10 cellular contexts compared by ENCODE assay signal in the genomic region with DNA sequence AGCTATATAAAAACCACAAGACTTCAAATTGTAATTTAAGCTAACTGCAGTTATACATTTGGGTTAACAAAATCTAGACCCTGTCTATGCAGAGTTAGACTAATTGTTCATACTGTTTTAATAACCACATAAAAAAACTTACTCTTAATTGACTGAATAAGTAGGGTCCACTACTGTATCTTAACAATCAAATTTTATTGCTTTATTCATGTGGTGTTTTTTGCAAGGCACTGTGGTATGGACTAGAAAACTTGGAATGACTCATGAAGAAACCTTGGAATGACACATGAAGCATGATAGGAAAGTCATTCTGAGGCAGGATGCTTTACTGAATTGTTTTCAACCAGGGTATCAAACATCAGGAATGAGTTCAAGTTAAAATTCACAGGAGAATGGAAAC. TPM values are rescaled to one million over a fixed set of nuclear protein-coding genes. Genes with fewer than 3 reads are reported as not detected.
DNase-seq lines count a peak whose midpoint lies in the region; ATAC-seq, FAIRE-seq and TF ChIP-seq lines count a peak whose summit lies in the region.
"Had no signal": no experiment of that assay in that cellular context is flagged by ENCODE, and none has a peak within 500 bp of the region (broad histone marks: within the 10 kb centered on the region; RNA-seq: fewer than 3 reads in every experiment).

No MANE protein-coding gene starts in this region.

- peaks cover 58% of the 10 kb centered on the region for H3K79me2 ChIP-seq in endothelial cell of umbilical vein (ENCODE audit: control insufficient read depth, insufficient read depth, low read length)

- peak; percentile 24 for DNase-seq in RWPE1 (ENCODE audit: low spot score)
- DNase-seq in endothelial cell of umbilical vein (ENCODE audit: low read depth, low spot score): peak; percentile 37
- DNase-seq in gastrocnemius medialis: no peak
- DNase-seq in D341Med (ENCODE audit: low spot score): no peak
- DNase-seq in GM10248 (ENCODE audit: extremely low spot score): no peak
- no peak for DNase-seq in DMS114 treated with DMSO at 0.1 percent for 48 hours (lab: John Stamatoyannopoulos, UW; ENCODE audit: unreplicated experiment)
- DNase-seq: aorta, H7 had no signal

- TF ChIP-seq POLR2A in endothelial cell of umbilical vein (IDR thresholded peaks at IDR 0.05; ENCODE audit: low read depth, low read length) (no peak), gastrocnemius medialis (IDR thresholded peaks at IDR 0.05) (no peak)

- H3K9me1 ChIP-seq in endothelial cell of umbilical vein (replicated peaks; ENCODE audit: control insufficient read depth, extremely low read depth, insufficient read depth, low read length): no peaks in the 10 kb centered on the region

- in situ Hi-C loops in gastrocnemius medialis (cut with MboI; ENCODE audit: low sequenced_read_pairs in 4 of 4): loop anchor here in 1 of 4 donors (10.0 kb wide), 1 partner anchor 61 kb away; the partner anchor contains the start of gene SELENOT

- POLR2A ChIA-PET in RWPE1 (lab: Yijun Ruan, JAX; ENCODE audit: low non-redundant PET) (no interaction called here), endothelial cell of umbilical vein (lab: Charles Lee) (no interaction called here), GM10248 (lab: Yijun Ruan, JAX) (no interaction called here)

- no peak for ATAC-seq in gastrocnemius medialis
- no peak for ATAC-seq in GM18870 (IDR thresholded peaks at IDR 0.05; ENCODE audit: unreplicated experiment)

- H3K27ac ChIP-seq in RWPE1 (no peak overlapping the region), endothelial cell of umbilical vein (ENCODE audit: insufficient read depth, low read depth, low read length) (no peak overlapping the region), gastrocnemius medialis (peak overlapping the region in 3 of 4 donors; percentile 94 to 99 (median 97))

- H3K4me3 ChIP-seq in GM08714 (ENCODE audit: low read length): peak overlapping the region; percentile 98; the same call in 1 of the 2 replicates
- peak overlapping the region in 1 of 3 experiments; percentile 98 for H3K4me3 ChIP-seq in endothelial cell of umbilical vein (replicated peaks in 1 of 3; ENCODE audit: insufficient read depth in 1 of 3, low read depth in 1 of 3, low read length in 3 of 3)
- H3K4me3 ChIP-seq in gastrocnemius medialis: peak overlapping the region in 3 of 4 donors; percentile 91 to 98 (median 96)

- H3K4me1 ChIP-seq in endothelial cell of umbilical vein (ENCODE audit: control insufficient read depth, extremely low read depth, insufficient read depth, low read length) (peaks cover 25% of the 10 kb centered on the region), gastrocnemius medialis (peaks cover 32 to 38% of the 10 kb centered on the region in 2 donors)

- H3K9me3 ChIP-seq in endothelial cell of umbilical vein (replicated peaks; ENCODE audit: control insufficient read depth, insufficient read depth, low read length): no peaks in the 10 kb centered on the region
- no peaks in the 10 kb centered on the region for H3K9me3 ChIP-seq in gastrocnemius medialis

- H3K9ac ChIP-seq in endothelial cell of umbilical vein (replicated peaks; ENCODE audit: extremely low read depth, insufficient read depth, low read length): no peak overlapping the region

- H4K20me1 ChIP-seq in endothelial cell of umbilical vein (replicated peaks; ENCODE audit: control insufficient read depth, extremely low read depth, insufficient read depth, low read length): no peaks in the 10 kb centered on the region

- CTCF ChIA-PET in RWPE1 (lab: Yijun Ruan, JAX) (interaction anchor here (0.7 to 1.4 kb wide), 2 partner anchors 59 to 306 kb away, joined by 3 read pairs; partner anchors contain the start of gene SELENOT), endothelial cell of umbilical vein (lab: Charles Lee) (interaction anchor here (1.1 to 2.6 kb wide), 4 partner anchors 32 to 316 kb away, joined by 4 to 10 read pairs (median 6); partner anchors contain the start of gene TSC22D2), GM10248 (lab: Yijun Ruan, JAX) (no interaction called here)

- no TSS peak for BruUV-seq in endothelial cell of umbilical vein (replicated peaks; lab: Mats Ljungman, UMichigan)

- no peak overlapping the region for H2AFZ ChIP-seq in endothelial cell of umbilical vein (ENCODE audit: low read depth, low read length)

- intact Hi-C loops in endothelial cell of umbilical vein (cut with micrococcal nuclease): loop anchor here (10.0 kb wide), 1 partner anchor 161 kb away; the partner anchor contains the start of gene ERICH6
- intact Hi-C loops in gastrocnemius medialis (cut with DNase I; ENCODE audit: low total_unique reads): loop anchor here (10.0 kb wide), 1 partner anchor 569 kb away; the partner anchor contains the start of gene PFN2

- H3K27me3 ChIP-seq in endothelial cell of umbilical vein (ENCODE audit: control insufficient read depth in 2 of 2, insufficient read depth in 2 of 2, low read length in 2 of 2): no peaks in the 10 kb centered on the region
- H3K27me3 ChIP-seq in gastrocnemius medialis: no peaks in the 10 kb centered on the region

- H3K36me3 ChIP-seq in endothelial cell of umbilical vein (ENCODE audit: control insufficient read depth in 2 of 2, extremely low read depth in 1 of 2, insufficient read depth in 2 of 2, low read length in 2 of 2): peaks cover 0 to 16% of the 10 kb centered on the region in 2 experiments
- H3K36me3 ChIP-seq in gastrocnemius medialis: peaks cover 0 to 23% of the 10 kb centered on the region in 2 donors

- peak; percentile 60 for FAIRE-seq in endothelial cell of umbilical vein (lab: Jason Lieb, UNC)

- peak overlapping the region; percentile 97 for H3K4me2 ChIP-seq in endothelial cell of umbilical vein (ENCODE audit: insufficient read depth, low read length)

- dilution Hi-C loops in endothelial cell of umbilical vein (cut with MboI; ENCODE audit: extremely low pct_ligation_motif_present, low sequenced_read_pairs): no loop called here

- TF ChIP-seq CTCF in RWPE1 (conservative IDR thresholded peaks at IDR 0.05; ENCODE audit: low read depth) (no peak), endothelial cell of umbilical vein (IDR thresholded peaks at IDR 0.05; ENCODE audit: extremely low read depth in 1 of 2, insufficient read depth in 1 of 2, low read depth in 1 of 2, low read length in 2 of 2) (no peak), gastrocnemius medialis (IDR thresholded peaks at IDR 0.05 in 4 of 5, conservative IDR thresholded peaks at IDR 0.05 in 1 of 5) (no peak), GM10248 (IDR thresholded peaks at IDR 0.05; ENCODE audit: control extremely low read depth, extremely low read depth, low read depth, missing control alignments) (no peak)

TF ChIP-seq in endothelial cell of umbilical vein, 7 proteins besides CTCF, POLR2A, EP300 and RAD21:
- TF ChIP-seq GATA2 (IDR thresholded peaks at IDR 0.05; ENCODE audit: insufficient read depth, insufficient read length, low read depth, low read length): no peak
- TF ChIP-seq JUN (IDR thresholded peaks at IDR 0.05; ENCODE audit: borderline replicate concordance, insufficient read depth, insufficient read length, low read depth): peak; percentile 57
- TF ChIP-seq MYC (IDR thresholded peaks at IDR 0.05; ENCODE audit: low read depth, low read length): no peak
- peak; percentile 78 for TF ChIP-seq FOS (IDR thresholded peaks at IDR 0.05; ENCODE audit: borderline replicate concordance, insufficient read depth, low read length)
- no peak for TF ChIP-seq EZH2 (IDR thresholded peaks at IDR 0.05; ENCODE audit: borderline replicate concordance, low read depth, low read length, severe bottlenecking)
- TF ChIP-seq POLR2AphosphoS5 (IDR thresholded peaks at IDR 0.05; ENCODE audit: insufficient read depth, low read depth, low read length): no peak
- no peak for TF ChIP-seq MAX (IDR thresholded peaks at IDR 0.05; ENCODE audit: insufficient read depth, insufficient read length)

RNA-seq across cellular contexts. Expression of gene SERP1, which starts 2.3 kb away (rescaled TPM):
- 81.7 and 82.0 TPM in 2 replicates for total RNA-seq in endothelial cell of umbilical vein
- 103 and 135 TPM in 2 replicates for polyA plus RNA-seq in endothelial cell of umbilical vein
- 49.2 and 72.4 TPM in 2 replicates for polyA plus RNA-seq in endothelial cell of umbilical vein (2011; cell fraction: cytosol; rRNA removed)
- polyA plus RNA-seq in endothelial cell of umbilical vein (2011; cell fraction: nucleus; rRNA removed): 52.3 and 63.3 TPM in 2 replicates
- polyA plus RNA-seq in endothelial cell of umbilical vein (2012): 71.0 and 81.6 TPM in 2 replicates
- polyA minus RNA-seq in endothelial cell of umbilical vein: 43.5 and 53.5 TPM in 2 replicates
- 151 TPM for polyA minus RNA-seq in endothelial cell of umbilical vein (2011; cell fraction: cytosol; rRNA and poly(A)+ RNA removed)
- 68.3 and 77.8 TPM in 2 replicates for polyA minus RNA-seq in endothelial cell of umbilical vein (2011; cell fraction: nucleus; rRNA and poly(A)+ RNA removed)
- 10 to 100 TPM; 25.3 to 52.7 (median 36.3) TPM for total RNA-seq in gastrocnemius medialis

RNA-seq across cellular contexts. Expression of gene EIF2A, which starts 2.5 kb away (rescaled TPM):
- total RNA-seq in endothelial cell of umbilical vein (97.6 and 104 TPM in 2 replicates), gastrocnemius medialis (100 to 1,000 TPM; 150 to 168 (median 163) TPM)
- polyA plus RNA-seq in endothelial cell of umbilical vein: 55.3 and 85.2 TPM in 2 replicates
- 141 and 145 TPM in 2 replicates for polyA plus RNA-seq in endothelial cell of umbilical vein (2011; cell fraction: cytosol; rRNA removed)
- polyA plus RNA-seq in endothelial cell of umbilical vein (2011; cell fraction: nucleus; rRNA removed): 119 and 137 TPM in 2 replicates
- polyA plus RNA-seq in endothelial cell of umbilical vein (2012): 59.6 and 74.1 TPM in 2 replicates
- 70.2 and 78.8 TPM in 2 replicates for polyA minus RNA-seq in endothelial cell of umbilical vein
- polyA minus RNA-seq in endothelial cell of umbilical vein (2011; cell fraction: cytosol; rRNA and poly(A)+ RNA removed): 80.3 TPM
- polyA minus RNA-seq in endothelial cell of umbilical vein (2011; cell fraction: nucleus; rRNA and poly(A)+ RNA removed): 85.4 and 129 TPM in 2 replicates

RNA-seq across cellular contexts. Expression of gene SELENOT, which starts 59.1 kb away (rescaled TPM):
- total RNA-seq in endothelial cell of umbilical vein (89.2 and 103 TPM in 2 replicates), gastrocnemius medialis (10 to 100 TPM; 69.6 to 83.1 (median 76.2) TPM)
- polyA plus RNA-seq in endothelial cell of umbilical vein: 299 and 328 TPM in 2 replicates
- 345 and 375 TPM in 2 replicates for polyA plus RNA-seq in endothelial cell of umbilical vein (2011; cell fraction: cytosol; rRNA removed)
- polyA plus RNA-seq in endothelial cell of umbilical vein (2011; cell fraction: nucleus; rRNA removed): 94.5 and 108 TPM in 2 replicates
- 87.4 and 158 TPM in 2 replicates for polyA plus RNA-seq in endothelial cell of umbilical vein (2012)
- polyA minus RNA-seq in endothelial cell of umbilical vein: 433 and 503 TPM in 2 replicates
- polyA minus RNA-seq in endothelial cell of umbilical vein (2011; cell fraction: cytosol; rRNA and poly(A)+ RNA removed): 98.9 TPM
- polyA minus RNA-seq in endothelial cell of umbilical vein (2011; cell fraction: nucleus; rRNA and poly(A)+ RNA removed): 73.8 and 125 TPM in 2 replicates

Comparison
In these comparisons a context has a peak if more than half of its experiments do, and no peak if none do; other contexts are left out.
1. DNase-seq: peak in RWPE1 (single experiment) and endothelial cell of umbilical vein (single experiment); none in gastrocnemius medialis (0 of 2), D341Med (single experiment), GM10248 (single experiment) and DMS114 treated with DMSO at 0.1 percent for 48 hours (single experiment).
2. H3K27ac ChIP-seq: peak in gastrocnemius medialis (3 of 4); none in RWPE1 (single experiment) and endothelial cell of umbilical vein (single experiment).